ENCODE assay signal across 1 cellular context in genomic region chr17:81557276-81558114, GRCh38.
A peak's percentile ranks its signal among the peaks of the same experiment; 100 is the strongest.
TF ChIP-seq lines count a peak whose summit lies in the region.

No MANE protein-coding gene starts in this region.

TF ChIP-seq in K562, 482 proteins besides CTCF, POLR2A, EP300 and RAD21:
- TF ChIP-seq POLR2G (IDR thresholded peaks at IDR 0.05; ENCODE audit: low read depth, low read length): peak; percentile 61; the same call in 1 of the 2 replicates
- no peak for TF ChIP-seq NFE2L1 (tag; IDR thresholded peaks at IDR 0.05; ENCODE audit: borderline replicate concordance, low read depth)
- no peak for TF ChIP-seq SFPQ (IDR thresholded peaks at IDR 0.05; ENCODE audit: low read depth, low read length)
- TF ChIP-seq CBX3 (IDR thresholded peaks at IDR 0.05; ENCODE audit: borderline replicate concordance in 1 of 2, low read length in 2 of 2): no peak
- TF ChIP-seq ARID4B (CRISPR knock-in tag; IDR thresholded peaks at IDR 0.05): no peak
- no peak for TF ChIP-seq DNMT1 (IDR thresholded peaks at IDR 0.05)
- TF ChIP-seq DEAF1 (CRISPR knock-in tag; IDR thresholded peaks at IDR 0.05): no peak
- TF ChIP-seq E2F6 (IDR thresholded peaks at IDR 0.05; ENCODE audit: borderline replicate concordance in 1 of 2, extremely low read depth in 1 of 2, insufficient read depth in 1 of 2, insufficient read length in 1 of 2, low read depth in 1 of 2, low read length in 1 of 2, poor library complexity in 1 of 2, severe bottlenecking in 1 of 2): no peak
- TF ChIP-seq PML (IDR thresholded peaks at IDR 0.05; ENCODE audit: low read length): 0 out of 2 replicates have a peak, but pooled peaks have one; percentile 2
- no peak for TF ChIP-seq PPARD (CRISPR knock-in tag; IDR thresholded peaks at IDR 0.05)
- TF ChIP-seq NFATC3 (IDR thresholded peaks at IDR 0.05): no peak
- peak; percentile 84 for TF ChIP-seq RBM22 (IDR thresholded peaks at IDR 0.05; ENCODE audit: low read depth, low read length, poor library complexity, severe bottlenecking)
- peak; percentile 49; the same call in 1 of the 2 replicates for TF ChIP-seq POLR2AphosphoS5 (IDR thresholded peaks at IDR 0.05; ENCODE audit: control insufficient read depth, insufficient read depth, low read depth, low read length)
